Comparison of ENCODE assay signal across 31 cellular contexts in genomic region chr4:100280807-100281206, GRCh38.
"Had no signal": no experiment of that assay in that cellular context is flagged by ENCODE, and none has a peak within 500 bp of the region (broad histone marks: within the 10 kb centered on the region; RNA-seq: fewer than 3 reads in every experiment).

No MANE protein-coding gene starts in this region.

- H3K27ac Mint-ChIP-seq: activated CD4-positive, alpha-beta memory T cell treated with anti-CD3 and anti-CD28 coated beads for 36 hours; activated CD4-positive, alpha-beta T cell treated with anti-CD3 and anti-CD28 coated beads, Interleukin-2, amount 10 ng/mL, durations not matched to agents 7 days and 5 days; activated naive CD8-positive, alpha-beta T cell treated with anti-CD3 and anti-CD28 coated beads for 36 hours; activated T-helper 17 cell treated with anti-CD3 and anti-CD28 coated beads, Interleukin-2, amount 50 U/mL, for 72 hours had no signal

- H3K4me3 Mint-ChIP-seq: activated CD4-positive, alpha-beta memory T cell treated with anti-CD3 and anti-CD28 coated beads for 36 hours; activated CD4-positive, alpha-beta T cell treated with anti-CD3 and anti-CD28 coated beads, Interleukin-2, amount 10 ng/mL, durations not matched to agents 7 days and 5 days; activated naive CD8-positive, alpha-beta T cell treated with anti-CD3 and anti-CD28 coated beads for 36 hours; activated T-helper 17 cell treated with anti-CD3 and anti-CD28 coated beads, Interleukin-2, amount 50 U/mL, for 72 hours; central memory CD8-positive, alpha-beta T cell had no signal

- H2AFZ ChIP-seq: PC-9 had no signal

- H3K36me3 Mint-ChIP-seq: activated CD4-positive, alpha-beta memory T cell treated with anti-CD3 and anti-CD28 coated beads for 36 hours; activated naive CD8-positive, alpha-beta T cell treated with anti-CD3 and anti-CD28 coated beads for 36 hours had no signal

- H3K4me1 Mint-ChIP-seq: activated CD4-positive, alpha-beta T cell treated with anti-CD3 and anti-CD28 coated beads, Interleukin-2, amount 10 ng/mL, durations not matched to agents 7 days and 5 days; activated naive CD8-positive, alpha-beta T cell treated with anti-CD3 and anti-CD28 coated beads for 36 hours; activated T-helper 17 cell treated with anti-CD3 and anti-CD28 coated beads, Interleukin-2, amount 50 U/mL, for 72 hours; central memory CD8-positive, alpha-beta T cell had no signal

- DNase-seq: activated CD4-positive, alpha-beta memory T cell treated with anti-CD3 and anti-CD28 coated beads for 36 hours; activated CD4-positive, alpha-beta T cell treated with anti-CD3 and anti-CD28 coated beads, Interleukin-2, amount 10 ng/mL, durations not matched to agents 7 days and 5 days; activated CD8-positive, alpha-beta memory T cell treated with anti-CD3 and anti-CD28 coated beads, Interleukin-2, amount 50 U/mL, for 4 hours; activated effector memory CD4-positive, alpha-beta T cell treated with anti-CD3 and anti-CD28 coated beads, Interleukin-2, amount 50 U/mL, for 16 hours; activated naive CD4-positive, alpha-beta T cell; activated naive CD4-positive, alpha-beta T cell treated with anti-CD3 and anti-CD28 coated beads, Interleukin-2, amount 50 U/mL, for 16 hours; activated naive CD8-positive, alpha-beta T cell treated with anti-CD3 and anti-CD28 coated beads for 36 hours; activated T-cell treated with anti-CD3 and anti-CD28 coated beads, Interleukin-2, amount 50 U/mL, for 48 hours; amniotic stem cell; Karpas-422; NCI-H1048; NCI-H1105 treated with DMSO at 0.1 percent for 48 hours; NCI-H1436; NCI-H1694; NCI-H1930; NCI-H2081 treated with DMSO at 0.1 percent for 48 hours; NCI-H2171; NCI-H510A; NCI-H526; NCI-H748 treated with DMSO at 0.1 percent for 48 hours; NK-92 treated with Interleukin-12 subunit alpha and Interleukin-12 subunit beta, amount 100 ng/mL, for 24 hours; PC-9; SIG-M5; T1000; WERI-Rb-1 had no signal

- H3K4me3 ChIP-seq: ascending aorta, cardiac muscle cell, PC-9 had no signal

- H3K36me3 ChIP-seq: ascending aorta, cardiac muscle cell, WERI-Rb-1 had no signal

- H3K4me2 ChIP-seq: PC-9 had no signal

- H3K9me3 ChIP-seq: ascending aorta had no signal

- H3K27me3 ChIP-seq: ascending aorta, cardiac muscle cell had no signal

- H3K9me3 Mint-ChIP-seq: activated CD4-positive, alpha-beta memory T cell treated with anti-CD3 and anti-CD28 coated beads for 36 hours; activated CD4-positive, alpha-beta T cell treated with anti-CD3 and anti-CD28 coated beads, Interleukin-2, amount 10 ng/mL, durations not matched to agents 7 days and 5 days; activated naive CD8-positive, alpha-beta T cell treated with anti-CD3 and anti-CD28 coated beads for 36 hours; activated T-helper 17 cell treated with anti-CD3 and anti-CD28 coated beads, Interleukin-2, amount 50 U/mL, for 72 hours; central memory CD8-positive, alpha-beta T cell had no signal

- H3K27ac ChIP-seq: ascending aorta, cardiac muscle cell, PC-9, RWPE1, WERI-Rb-1 had no signal

- H3K27me3 Mint-ChIP-seq: activated naive CD8-positive, alpha-beta T cell treated with anti-CD3 and anti-CD28 coated beads for 36 hours; central memory CD8-positive, alpha-beta T cell had no signal

- ATAC-seq: activated T-helper 17 cell treated with anti-CD3 and anti-CD28 coated beads, Interleukin-2, amount 50 U/mL, for 72 hours; Right ventricle myocardium inferior had no signal

- H3K4me1 ChIP-seq: ascending aorta had no signal
